Comparison of ENCODE assay signal across 30 cellular contexts in genomic region chr13:113164492-113164891, GRCh38. TPM values are rescaled to one million over a fixed set of nuclear protein-coding genes. Genes with fewer than 3 reads are reported as not detected.
DNase-seq lines count a peak whose midpoint lies in the region; ATAC-seq, FAIRE-seq and TF ChIP-seq lines count a peak whose summit lies in the region.
"Had no signal": no experiment of that assay in that cellular context is flagged by ENCODE, and none has a peak within 500 bp of the region (broad histone marks: within the 10 kb centered on the region; RNA-seq: fewer than 3 reads in every experiment).

No MANE protein-coding gene starts in this region.

- in situ Hi-C loops in GM13977 (cut with MboI; ENCODE audit: low pct_unique_long_range_greater_than_20kb, low sequenced_read_pairs, unreplicated experiment): no loop called here

- no peak overlapping the region for H3K9ac ChIP-seq in astrocyte (ENCODE audit: low read length)
- H3K9ac ChIP-seq: GM23248 had no signal

- H3K36me3 ChIP-seq in CD4-positive, CD25-positive, alpha-beta regulatory T cell (ENCODE audit: control insufficient read depth, insufficient read depth, low read length): no peaks in the 10 kb centered on the region
- H3K36me3 ChIP-seq in CD8-positive, alpha-beta memory T cell (ENCODE audit: insufficient read depth, low read length): no peaks in the 10 kb centered on the region
- peaks cover 5% of the 10 kb centered on the region for H3K36me3 ChIP-seq in astrocyte (ENCODE audit: insufficient read depth, low read length)
- H3K36me3 ChIP-seq: breast epithelium, colonic mucosa had no signal

- H3K36me3 Mint-ChIP-seq in CD4-positive, CD25-positive, alpha-beta regulatory T cell: peaks cover 19% of the 10 kb centered on the region
- H3K36me3 Mint-ChIP-seq in CD8-positive, alpha-beta memory T cell: peaks cover 10 to 12% (median 11%) of the 10 kb centered on the region in 3 donors
- peaks cover 10% of the 10 kb centered on the region for H3K36me3 Mint-ChIP-seq in astrocyte (ENCODE audit: low read depth, unreplicated experiment)

- H3K27ac ChIP-seq in CD4-positive, CD25-positive, alpha-beta regulatory T cell (ENCODE audit: insufficient read depth, low read length, poor library complexity, severe bottlenecking): no peak overlapping the region
- H3K27ac ChIP-seq in CD8-positive, alpha-beta memory T cell (ENCODE audit: low read depth, low read length): no peak overlapping the region
- H3K27ac ChIP-seq in astrocyte (ENCODE audit: low read depth, low read length): no peak overlapping the region
- H3K27ac ChIP-seq: breast epithelium, colonic mucosa, esophagus squamous epithelium, GM23248, hepatocyte had no signal

- peak overlapping the region in 1 of 4 donors; percentile 73 for H3K4me3 Mint-ChIP-seq in CD4-positive, CD25-positive, alpha-beta regulatory T cell
- H3K4me3 Mint-ChIP-seq in CD8-positive, alpha-beta memory T cell: peak overlapping the region in 1 of 7 donors; percentile 13
- no peak overlapping the region for H3K4me3 Mint-ChIP-seq in astrocyte (ENCODE audit: unreplicated experiment)
- H3K4me3 Mint-ChIP-seq: activated T-cell treated with anti-CD3 and anti-CD28 coated beads, Interleukin-2, amount 50 U/mL, for 24 hours; memory B cell; T-helper 2 cell treated with Interferon-gamma antibody and Interleukin-4, amounts not matched to agents 5 μg/mL and 100 μg/mL, for 36 hours; type B pancreatic cell; WTC11 had no signal

- peaks cover 0 to 7% (median 0%) of the 10 kb centered on the region in 7 donors for H3K9me3 Mint-ChIP-seq in CD4-positive, CD25-positive, alpha-beta regulatory T cell
- peaks cover 0 to 7% (median 0%) of the 10 kb centered on the region in 5 donors for H3K9me3 Mint-ChIP-seq in CD8-positive, alpha-beta memory T cell
- H3K9me3 Mint-ChIP-seq in astrocyte (ENCODE audit: unreplicated experiment): peaks cover 2% of the 10 kb centered on the region
- H3K9me3 Mint-ChIP-seq: T-helper 2 cell treated with Interferon-gamma antibody and Interleukin-4, amounts not matched to agents 5 μg/mL and 100 μg/mL, for 36 hours; type B pancreatic cell; WTC11 had no signal

- H3K9me3 ChIP-seq in CD4-positive, CD25-positive, alpha-beta regulatory T cell (ENCODE audit: control insufficient read depth in 2 of 2, low read length in 2 of 2): peaks cover 0 to 1% of the 10 kb centered on the region in 2 experiments
- no peaks in the 10 kb centered on the region for H3K9me3 ChIP-seq in CD8-positive, alpha-beta memory T cell (ENCODE audit: low read length)
- no peaks in the 10 kb centered on the region for H3K9me3 ChIP-seq in astrocyte (ENCODE audit: insufficient read depth, low read depth, low read length)
- H3K9me3 ChIP-seq: breast epithelium, colonic mucosa, esophagus squamous epithelium had no signal

- CTCF ChIA-PET in CD8-positive, alpha-beta memory T cell (lab: Charles Lee): no interaction called here

- H3K79me2 ChIP-seq in astrocyte (ENCODE audit: insufficient read depth, low read length): no peaks in the 10 kb centered on the region
- H3K79me2 ChIP-seq: hepatocyte had no signal

- H3K4me1 ChIP-seq in CD4-positive, CD25-positive, alpha-beta regulatory T cell (ENCODE audit: control insufficient read depth, insufficient read depth, low read length, poor library complexity, severe bottlenecking): peaks cover 13% of the 10 kb centered on the region
- H3K4me1 ChIP-seq in CD8-positive, alpha-beta memory T cell (ENCODE audit: insufficient read depth, low read length): peaks cover 13% of the 10 kb centered on the region
- no peaks in the 10 kb centered on the region for H3K4me1 ChIP-seq in astrocyte (ENCODE audit: insufficient read depth, low read length)
- H3K4me1 ChIP-seq: breast epithelium, colonic mucosa, esophagus squamous epithelium had no signal

- H3K4me1 Mint-ChIP-seq in CD4-positive, CD25-positive, alpha-beta regulatory T cell: peaks cover 4 to 35% (median 18%) of the 10 kb centered on the region in 4 donors
- peaks cover 22 to 53% (median 52%) of the 10 kb centered on the region in 3 donors for H3K4me1 Mint-ChIP-seq in CD8-positive, alpha-beta memory T cell
- H3K4me1 Mint-ChIP-seq in astrocyte (ENCODE audit: low read depth, unreplicated experiment): no peaks in the 10 kb centered on the region

- no peaks in the 10 kb centered on the region for H3K27me3 Mint-ChIP-seq in CD4-positive, CD25-positive, alpha-beta regulatory T cell
- no peaks in the 10 kb centered on the region for H3K27me3 Mint-ChIP-seq in CD8-positive, alpha-beta memory T cell
- H3K27me3 Mint-ChIP-seq in astrocyte (ENCODE audit: low read depth, unreplicated experiment): peaks cover 18% of the 10 kb centered on the region

- no peak overlapping the region for H2AFZ ChIP-seq in astrocyte (ENCODE audit: low read depth, low read length)
- H2AFZ ChIP-seq: GM23248, hepatocyte had no signal

- TF ChIP-seq CTCF in astrocyte (IDR thresholded peaks at IDR 0.05; ENCODE audit: insufficient read depth, low read depth, low read length) (no peak), GM13977 (IDR thresholded peaks at IDR 0.05; ENCODE audit: extremely low read depth, insufficient read depth, missing control alignments) (no peak)

- H3K4me3 ChIP-seq in CD4-positive, CD25-positive, alpha-beta regulatory T cell (ENCODE audit: low read depth, low read length): no peak overlapping the region
- no peak overlapping the region for H3K4me3 ChIP-seq in CD8-positive, alpha-beta memory T cell (ENCODE audit: low read length)
- H3K4me3 ChIP-seq in astrocyte (ENCODE audit: insufficient read depth, low read depth, low read length): no peak overlapping the region
- H3K4me3 ChIP-seq: breast epithelium, colonic mucosa, esophagus squamous epithelium, GM23248, hepatocyte had no signal

- FAIRE-seq in astrocyte (lab: Jason Lieb, UNC): no peak
- FAIRE-seq: frontal cortex, GM18507, small intestine had no signal

- no peak for ATAC-seq in CD4-positive, CD25-positive, alpha-beta regulatory T cell (ENCODE audit: low read depth in 2 of 2)
- no peak for ATAC-seq in GM19463 (IDR thresholded peaks at IDR 0.05; ENCODE audit: unreplicated experiment)
- ATAC-seq: left colon, WTC11 had no signal

- no peak for DNase-seq in CD4-positive, CD25-positive, alpha-beta regulatory T cell
- DNase-seq in CD8-positive, alpha-beta memory T cell: peak in 1 of 5 donors; percentile 16
- DNase-seq in astrocyte (ENCODE audit: low read depth): no peak
- no peak for DNase-seq in GM13977 (ENCODE audit: low spot score)
- DNase-seq in middle frontal gyrus (ENCODE audit: extremely low spot score, low spot score): no peak
- DNase-seq: activated CD4-positive, alpha-beta T cell treated with anti-CD3 and anti-CD28 coated beads, Interleukin-2, amount 50 U/mL, for 48 hours; activated gamma-delta T cell treated with Interleukin-2 at 50 U/mL for 16 hours; activated T-cell treated with anti-CD3 and anti-CD28 coated beads, Interleukin-2, amount 50 U/mL, for 24 hours; colonic mucosa; esophagus squamous epithelium; GF-D8; GM23248; left colon; NCI-H1092 treated with DMSO at 0.1 percent for 48 hours; NCI-H187 treated with DMSO at 0.1 percent for 48 hours; NCI-H526 treated with DMSO at 0.1 percent for 48 hours; small intestine; stimulated activated CD4-positive, alpha-beta T cell treated with anti-CD3 and anti-CD28 coated beads, Interleukin-1b, Interleukin-23, amount 100 ng/mL, for 48 hours had no signal

- no peaks in the 10 kb centered on the region for H4K20me1 ChIP-seq in astrocyte (ENCODE audit: insufficient read depth, low read length)

- peak overlapping the region in 2 of 3 donors; percentile 11 to 52 for H3K27ac Mint-ChIP-seq in CD4-positive, CD25-positive, alpha-beta regulatory T cell
- H3K27ac Mint-ChIP-seq in CD8-positive, alpha-beta memory T cell: peak overlapping the region in 5 of 8 donors; percentile 1 to 84 (median 69)
- H3K27ac Mint-ChIP-seq in astrocyte (ENCODE audit: unreplicated experiment): peak overlapping the region; percentile 73
- H3K27ac Mint-ChIP-seq: activated T-cell treated with anti-CD3 and anti-CD28 coated beads, Interleukin-2, amount 50 U/mL, for 24 hours; memory B cell; T-helper 2 cell treated with Interferon-gamma antibody and Interleukin-4, amounts not matched to agents 5 μg/mL and 100 μg/mL, for 36 hours; type B pancreatic cell; WTC11 had no signal

- POLR2A ChIA-PET in CD8-positive, alpha-beta memory T cell (lab: Charles Lee): interaction anchor here (1.5 kb wide), 1 partner anchor 10 kb away, joined by 4 read pairs; no protein-coding TSS in a partner anchor

- no peak overlapping the region for H3K4me2 ChIP-seq in astrocyte (ENCODE audit: low read length)
- H3K4me2 ChIP-seq: hepatocyte had no signal

- no peaks in the 10 kb centered on the region for H3K27me3 ChIP-seq in CD4-positive, CD25-positive, alpha-beta regulatory T cell (ENCODE audit: control insufficient read depth, insufficient read depth, low read length)
- no peaks in the 10 kb centered on the region for H3K27me3 ChIP-seq in CD8-positive, alpha-beta memory T cell (ENCODE audit: insufficient read depth, low read length, poor library complexity, severe bottlenecking)
- H3K27me3 ChIP-seq in astrocyte (ENCODE audit: insufficient read depth, low read length): no peaks in the 10 kb centered on the region
- H3K27me3 ChIP-seq: colonic mucosa had no signal

RNA-seq across cellular contexts. Expression of gene PROZ, which starts 6.0 kb away (rescaled TPM):
- not detected for total RNA-seq in CD4-positive, CD25-positive, alpha-beta regulatory T cell
- polyA plus RNA-seq in CD4-positive, CD25-positive, alpha-beta regulatory T cell: under 1 TPM in 2 of 4 donors, not detected in 2; 0.15 TPM
- not detected for total RNA-seq in CD8-positive, alpha-beta memory T cell
- polyA plus RNA-seq in CD8-positive, alpha-beta memory T cell: not detected
- total RNA-seq in astrocyte: not detected in 2 replicates
- total RNA-seq: breast epithelium, colonic mucosa, esophagus squamous epithelium, frontal cortex, GM23248, left colon, omental fat pad, renal cortical epithelial cell, RPMI7951, WTC11 had no signal
- polyA plus RNA-seq: GM23248, small intestine had no signal

RNA-seq across cellular contexts. Expression of gene F10, which starts 41.9 kb away (rescaled TPM):
- not detected for total RNA-seq in CD4-positive, CD25-positive, alpha-beta regulatory T cell
- polyA plus RNA-seq in CD4-positive, CD25-positive, alpha-beta regulatory T cell: under 1 TPM in 1 of 4 donors, not detected in 3; 0.11 TPM
- total RNA-seq in CD8-positive, alpha-beta memory T cell: not detected
- polyA plus RNA-seq in CD8-positive, alpha-beta memory T cell: not detected
- total RNA-seq in astrocyte: 0.45 TPM in 1 of 2 replicates, not detected in the other
- total RNA-seq: RPMI7951 had no signal

RNA-seq across cellular contexts. Expression of gene PCID2, which starts 44.0 kb away (rescaled TPM):
- 46.8 TPM for total RNA-seq in CD4-positive, CD25-positive, alpha-beta regulatory T cell
- polyA plus RNA-seq in CD4-positive, CD25-positive, alpha-beta regulatory T cell: 10 to 100 TPM; 68.5 to 95.4 (median 83.9) TPM
- total RNA-seq in CD8-positive, alpha-beta memory T cell: 10 to 100 TPM; 60.1 to 62.3 TPM
- polyA plus RNA-seq in CD8-positive, alpha-beta memory T cell: 90.4 TPM
- total RNA-seq in astrocyte: 29.6 and 31.5 TPM in 2 replicates

RNA-seq across cellular contexts. Expression of gene CUL4A, which starts 44.9 kb away (rescaled TPM):
- 76.4 TPM for total RNA-seq in CD4-positive, CD25-positive, alpha-beta regulatory T cell
- 10 to 100 TPM; 46.5 to 54.7 (median 52.9) TPM for polyA plus RNA-seq in CD4-positive, CD25-positive, alpha-beta regulatory T cell
- total RNA-seq in CD8-positive, alpha-beta memory T cell: 10 to 100 TPM; 82.5 to 87.3 TPM
- polyA plus RNA-seq in CD8-positive, alpha-beta memory T cell: 67.4 TPM
- total RNA-seq in astrocyte: 71.3 and 81.3 TPM in 2 replicates

RNA-seq across cellular contexts. Expression of gene F7, which starts 58.9 kb away (rescaled TPM):
- total RNA-seq in CD4-positive, CD25-positive, alpha-beta regulatory T cell: not detected
- not detected for polyA plus RNA-seq in CD4-positive, CD25-positive, alpha-beta regulatory T cell
- total RNA-seq in CD8-positive, alpha-beta memory T cell: under 1 TPM; 0.22 to 0.29 TPM
- 0.14 TPM for polyA plus RNA-seq in CD8-positive, alpha-beta memory T cell
- total RNA-seq in astrocyte: not detected in 2 replicates
- total RNA-seq: esophagus squamous epithelium, GM23248, RPMI7951 had no signal
- polyA plus RNA-seq: GM23248 had no signal
